Comparison of ENCODE assay signal across 20 cellular contexts in the genomic region with DNA sequence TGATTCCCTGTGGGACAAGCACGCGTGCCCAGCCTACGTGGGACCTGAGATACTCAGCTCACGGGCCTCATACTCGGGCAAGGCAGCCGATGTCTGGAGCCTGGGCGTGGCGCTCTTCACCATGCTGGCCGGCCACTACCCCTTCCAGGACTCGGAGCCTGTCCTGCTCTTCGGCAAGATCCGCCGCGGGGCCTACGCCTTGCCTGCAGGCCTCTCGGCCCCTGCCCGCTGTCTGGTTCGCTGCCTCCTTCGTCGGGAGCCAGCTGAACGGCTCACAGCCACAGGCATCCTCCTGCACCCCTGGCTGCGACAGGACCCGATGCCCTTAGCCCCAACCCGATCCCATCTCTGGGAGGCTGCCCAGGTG.
"Had no signal": no experiment of that assay in that cellular context is flagged by ENCODE, and none has a peak within 500 bp of the region (broad histone marks: within the 10 kb centered on the region; RNA-seq: fewer than 3 reads in every experiment).

No MANE protein-coding gene starts in this region.

- H3K9me3 ChIP-seq: esophagus muscularis mucosa, gastrocnemius medialis, heart right ventricle, left ventricle myocardium inferior, neutrophil, thoracic aorta, transverse colon had no signal

- H3K4me3 ChIP-seq: esophagus muscularis mucosa, gastrocnemius medialis, heart right ventricle, left ventricle myocardium inferior, lung, thoracic aorta, transverse colon had no signal

- H3K36me3 ChIP-seq: gastrocnemius medialis, transverse colon had no signal

- H3K27ac ChIP-seq: esophagus muscularis mucosa, gastrocnemius medialis, heart right ventricle, left ventricle myocardium inferior, neutrophil, thoracic aorta, transverse colon had no signal

- ATAC-seq: gastrocnemius medialis; stimulated activated memory B cell treated with anti-CD40 and anti-IgM and Interleukin-4, amounts not matched to agents 10 μg/mL and 1 μg/mL and 100 μg/mL, for 72 hours; stimulated activated naive CD8-positive, alpha-beta T cell treated with anti-CD3 and anti-CD28 coated beads, Interleukin-15, amount 100 ng/mL, for 72 hours had no signal

- DNase-seq: effector memory CD4-positive, alpha-beta T cell; gastrocnemius medialis; heart right ventricle; hypothalamus; islet precursor cell; left ventricle myocardium inferior; mesenchymal stem cell; midbrain; naive B cell; stimulated activated CD4-positive, alpha-beta T cell treated with anti-CD3 and anti-CD28 coated beads, Interleukin-15, amount 100 ng/mL, for 24 hours; stimulated activated CD4-positive, alpha-beta T cell treated with anti-CD3 and anti-CD28 coated beads, Interleukin-1b, Interleukin-23, amount 100 ng/mL, for 48 hours; stimulated activated CD4-positive, alpha-beta T cell treated with anti-CD3 and anti-CD28 coated beads, Interleukin-4, amount 100 ng/mL, for 24 hours; stimulated activated naive CD8-positive, alpha-beta T cell treated with anti-CD3 and anti-CD28 coated beads, Interleukin-15, amount 100 ng/mL, for 72 hours; substantia nigra; transverse colon had no signal

- H3K4me1 ChIP-seq: esophagus muscularis mucosa, gastrocnemius medialis, heart right ventricle, left ventricle myocardium inferior had no signal

- H3K27me3 ChIP-seq: esophagus muscularis mucosa, gastrocnemius medialis, heart right ventricle, neutrophil, transverse colon had no signal
